In genomic region chr7:116512524-116513188, GRCh38 we compare ENCODE assay signal across 1 cellular context.
TF ChIP-seq lines count a peak whose summit lies in the region.

No MANE protein-coding gene starts in this region.

TF ChIP-seq in GM12878, 131 proteins besides CTCF, POLR2A, EP300 and RAD21:
- TF ChIP-seq ZNF384 (IDR thresholded peaks at IDR 0.05; ENCODE audit: borderline replicate concordance, low read depth, low read length) = no peak
- no peak for TF ChIP-seq SMC3 (IDR thresholded peaks at IDR 0.05; ENCODE audit: borderline replicate concordance, low read length)
- TF ChIP-seq SMAD1 (IDR thresholded peaks at IDR 0.05; ENCODE audit: low read depth, partially characterized antibody) = no peak
- TF ChIP-seq MTA2 (IDR thresholded peaks at IDR 0.05; ENCODE audit: low read depth) = no peak
- no peak for TF ChIP-seq CREB1 (IDR thresholded peaks at IDR 0.05; ENCODE audit: low read depth)
- TF ChIP-seq RAD51 (IDR thresholded peaks at IDR 0.05) = no peak
- no peak for TF ChIP-seq ATF3 (IDR thresholded peaks at IDR 0.05; ENCODE audit: borderline replicate concordance, extremely low read depth, low read depth, low read length)
- no peak for TF ChIP-seq HCFC1 (IDR thresholded peaks at IDR 0.05; ENCODE audit: low read length)
- no peak for TF ChIP-seq SPI1 (IDR thresholded peaks at IDR 0.05; ENCODE audit: borderline replicate concordance, insufficient read depth, low read depth, low read length)
- no peak for TF ChIP-seq MEF2B (IDR thresholded peaks at IDR 0.05; ENCODE audit: partially characterized antibody, poor library complexity, severe bottlenecking)
- TF ChIP-seq CREM (IDR thresholded peaks at IDR 0.05; ENCODE audit: low read depth) = no peak
- TF ChIP-seq EGR1 (IDR thresholded peaks at IDR 0.05; ENCODE audit: borderline replicate concordance in 1 of 2, low read depth in 2 of 2, low read length in 2 of 2) = no peak
- no peak for TF ChIP-seq POLR2AphosphoS5 (IDR thresholded peaks at IDR 0.05; ENCODE audit: low read length)
- TF ChIP-seq ESRRA (IDR thresholded peaks at IDR 0.05; ENCODE audit: low read length) = no peak
- no peak for TF ChIP-seq HSF1 (IDR thresholded peaks at IDR 0.05; ENCODE audit: low read depth, low read length)
- no peak for TF ChIP-seq BCL3 (IDR thresholded peaks at IDR 0.05; ENCODE audit: borderline replicate concordance, insufficient read depth, low read depth, low read length, poor library complexity, severe bottlenecking)
- TF ChIP-seq RELA (IDR thresholded peaks at IDR 0.05; ENCODE audit: borderline replicate concordance, partially characterized antibody) = no peak
- no peak for TF ChIP-seq JUND (IDR thresholded peaks at IDR 0.05; ENCODE audit: low read depth, low read length)
- no peak for TF ChIP-seq TCF7 (IDR thresholded peaks at IDR 0.05; ENCODE audit: borderline replicate concordance)
